Comparison of ENCODE assay signal across 8 cellular contexts in genomic region chr5:80711938-80712337, GRCh38. TPM values are rescaled to one million over a fixed set of nuclear protein-coding genes. Genes with fewer than 3 reads are reported as not detected.
DNase-seq lines count a peak whose midpoint lies in the region; ATAC-seq and TF ChIP-seq lines count a peak whose summit lies in the region.

No MANE protein-coding gene starts in this region.

- no peak for TF ChIP-seq EP300 in esophagus muscularis mucosa (IDR thresholded peaks at IDR 0.05)

- H3K27ac Mint-ChIP-seq in GM23338: no peak overlapping the region

- no peaks in the 10 kb centered on the region for H3K9me3 ChIP-seq in hepatocyte (ENCODE audit: low read depth)
- H3K9me3 ChIP-seq in esophagus muscularis mucosa: no peaks in the 10 kb centered on the region

- H3K79me2 ChIP-seq in GM23338 (replicated peaks; ENCODE audit: insufficient read depth) (no peaks in the 10 kb centered on the region), hepatocyte (no peaks in the 10 kb centered on the region)

- H3K4me2 ChIP-seq in GM23338 (no peak overlapping the region), hepatocyte (no peak overlapping the region)

- no peaks in the 10 kb centered on the region for H3K9me3 Mint-ChIP-seq in GM23338

- H3K4me3 Mint-ChIP-seq in GM23338: no peak overlapping the region

- H3K4me1 Mint-ChIP-seq in GM23338: peaks cover 12% of the 10 kb centered on the region

- H4K20me1 ChIP-seq in GM23338 (replicated peaks; ENCODE audit: insufficient read depth) (no peaks in the 10 kb centered on the region), hepatocyte (ENCODE audit: insufficient read depth, poor library complexity, severe bottlenecking) (no peaks in the 10 kb centered on the region)

- peaks cover 10% of the 10 kb centered on the region for H3K27me3 Mint-ChIP-seq in GM23338 (ENCODE audit: insufficient read depth, low read depth, poor library complexity)

- H3K36me3 ChIP-seq in GM23338 (ENCODE audit: insufficient read depth) (no peaks in the 10 kb centered on the region), hepatocyte (replicated peaks; ENCODE audit: insufficient read depth, low read depth) (no peaks in the 10 kb centered on the region), esophagus muscularis mucosa (peaks cover 0 to 49% (median 10%) of the 10 kb centered on the region in 4 donors)

- H3K36me3 Mint-ChIP-seq in GM23338 (ENCODE audit: low read depth): peaks cover 14% of the 10 kb centered on the region

- H2AFZ ChIP-seq in GM23338 (no peak overlapping the region), hepatocyte (no peak overlapping the region)

- TF ChIP-seq POLR2A in esophagus muscularis mucosa (IDR thresholded peaks at IDR 0.05; ENCODE audit: low read depth): no peak

- ATAC-seq in GM23338 (peak; percentile 99), GM21717 (IDR thresholded peaks at IDR 0.05; ENCODE audit: unreplicated experiment) (no peak), HG02759 (IDR thresholded peaks at IDR 0.05; ENCODE audit: unreplicated experiment) (no peak)

- H3K9me2 ChIP-seq in GM23338 (ENCODE audit: insufficient read depth) (no peaks in the 10 kb centered on the region), hepatocyte (replicated peaks; ENCODE audit: insufficient read depth) (no peaks in the 10 kb centered on the region)

- H3F3A ChIP-seq in GM23338 (replicated peaks; ENCODE audit: low read depth): no peaks in the 10 kb centered on the region

- intact Hi-C loops in esophagus muscularis mucosa (cut with DNase I): no loop called here

- no peak overlapping the region for H3K27ac ChIP-seq in GM23338 (ENCODE audit: low read depth)
- H3K27ac ChIP-seq in hepatocyte: no peak overlapping the region
- no peak overlapping the region for H3K27ac ChIP-seq in esophagus muscularis mucosa (replicated peaks in 1 of 4)

- TF ChIP-seq CTCF in AG09319 (IDR thresholded peaks at IDR 0.05; ENCODE audit: low read depth, low read length): peak; percentile 41
- peak; percentile 63 to 92 for TF ChIP-seq CTCF in GM23338 (conservative IDR thresholded peaks at IDR 0.05; ENCODE audit: low read depth in 2 of 2)
- peak; percentile 39 for TF ChIP-seq CTCF in hepatocyte (IDR thresholded peaks at IDR 0.05; ENCODE audit: poor library complexity)
- no peak for TF ChIP-seq CTCF in esophagus muscularis mucosa (IDR thresholded peaks at IDR 0.05)

- 91% methylated on average over 3 of the region's 3 CpGs for WGBS in hepatocyte (ENCODE audit: low lambda C conversion rate, missing lambda C conversion rate)
- WGBS in esophagus muscularis mucosa: 92% methylated on average over 3 of the region's 3 CpGs

- no peak for DNase-seq in AG09319 (ENCODE audit: extremely low read depth, low read depth)
- peak; percentile 85 for DNase-seq in GM23338 (ENCODE audit: low spot score)
- peak; percentile 23 to 29 for DNase-seq in SHP77 (lab: John Stamatoyannopoulos, UW)
- DNase-seq in hepatocyte (ENCODE audit: low spot score): peak; percentile 34
- DNase-seq in esophagus muscularis mucosa (ENCODE audit: extremely low spot score): no peak
- no peak for DNase-seq in GDM1 (lab: John Stamatoyannopoulos, UW)

- H3K4me1 ChIP-seq in GM23338 (ENCODE audit: insufficient read depth): 0 out of 2 replicates have a peak, but pooled peaks cover 5% of the 10 kb centered on the region
- H3K4me1 ChIP-seq in hepatocyte (ENCODE audit: insufficient read depth): peaks cover 4% of the 10 kb centered on the region
- H3K4me1 ChIP-seq in esophagus muscularis mucosa: no peaks in the 10 kb centered on the region

- H3K27me3 ChIP-seq in GM23338 (ENCODE audit: insufficient read depth) (no peaks in the 10 kb centered on the region), hepatocyte (no peaks in the 10 kb centered on the region), esophagus muscularis mucosa (no peaks in the 10 kb centered on the region)

- H3K4me3 ChIP-seq in GM23338: no peak overlapping the region
- H3K4me3 ChIP-seq in hepatocyte: no peak overlapping the region
- no peak overlapping the region for H3K4me3 ChIP-seq in esophagus muscularis mucosa

TF ChIP-seq in GM23338, 12 proteins besides CTCF, POLR2A, EP300 and RAD21:
- TF ChIP-seq JUNB (IDR thresholded peaks at IDR 0.05; ENCODE audit: unreplicated experiment): no peak
- no peak for TF ChIP-seq ZNF114 (CRISPR knock-in tag; IDR thresholded peaks at IDR 0.05)
- no peak for TF ChIP-seq ZNF331 (CRISPR knock-in tag; IDR thresholded peaks at IDR 0.05; ENCODE audit: low read depth)
- no peak for TF ChIP-seq POLR2AphosphoS5 (IDR thresholded peaks at IDR 0.05; ENCODE audit: low read depth)
- TF ChIP-seq NANOG (IDR thresholded peaks at IDR 0.05; ENCODE audit: borderline replicate concordance): no peak
- no peak for TF ChIP-seq ETS1 (IDR thresholded peaks at IDR 0.05)
- TF ChIP-seq CREB1 (CRISPR knock-in tag; IDR thresholded peaks at IDR 0.05; ENCODE audit: low read depth): no peak

RNA-seq across cellular contexts. Expression of gene DHFR, which starts 57.2 kb away (rescaled TPM):
- total RNA-seq in GM23338 (2014; rRNA removed; shearing (Covaris generic)): 82.8 and 95.6 TPM in 2 replicates
- polyA plus RNA-seq in GM23338 (2016; fragmentation: Nextera tagmentation; extraction: Ambion mirVana) (48.7 and 56.2 TPM in 2 replicates), hepatocyte (6.5 and 7.9 TPM in 2 replicates)
- total RNA-seq in hepatocyte (20.8 and 26.5 TPM in 2 replicates), esophagus muscularis mucosa (10 to 100 TPM in 1 of 4 donors, 1 to 10 TPM in 3; 4.7 to 11.6 (median 8.5) TPM)

RNA-seq across cellular contexts. Expression of gene MSH3, which starts 57.5 kb away (rescaled TPM):
- total RNA-seq in GM23338 (2014; rRNA removed; shearing (Covaris generic)): 16.6 and 17.1 TPM in 2 replicates
- polyA plus RNA-seq in GM23338 (2016; fragmentation: Nextera tagmentation; extraction: Ambion mirVana): 9.1 and 13.3 TPM in 2 replicates
- 13.2 and 13.4 TPM in 2 replicates for total RNA-seq in hepatocyte
- polyA plus RNA-seq in hepatocyte: 8.1 TPM in 2 replicates
- 10 to 100 TPM in 1 of 4 donors, 1 to 10 TPM in 3; 7.6 to 11.6 (median 9.3) TPM for total RNA-seq in esophagus muscularis mucosa

Comparison
In these comparisons a context has a peak if more than half of its experiments do, and no peak if none do; other contexts are left out.
1. DNase-seq: peak in GM23338 (single experiment), SHP77 (2 of 2) and hepatocyte (single experiment); none in AG09319 (single experiment), esophagus muscularis mucosa (single experiment) and GDM1 (single experiment).
2. CTCF ChIP-seq: peak in AG09319 (single experiment), GM23338 (2 of 2) and hepatocyte (single experiment); none in esophagus muscularis mucosa (0 of 3).